Comparison of ENCODE assay signal across 1 cellular context in the genomic region with DNA sequence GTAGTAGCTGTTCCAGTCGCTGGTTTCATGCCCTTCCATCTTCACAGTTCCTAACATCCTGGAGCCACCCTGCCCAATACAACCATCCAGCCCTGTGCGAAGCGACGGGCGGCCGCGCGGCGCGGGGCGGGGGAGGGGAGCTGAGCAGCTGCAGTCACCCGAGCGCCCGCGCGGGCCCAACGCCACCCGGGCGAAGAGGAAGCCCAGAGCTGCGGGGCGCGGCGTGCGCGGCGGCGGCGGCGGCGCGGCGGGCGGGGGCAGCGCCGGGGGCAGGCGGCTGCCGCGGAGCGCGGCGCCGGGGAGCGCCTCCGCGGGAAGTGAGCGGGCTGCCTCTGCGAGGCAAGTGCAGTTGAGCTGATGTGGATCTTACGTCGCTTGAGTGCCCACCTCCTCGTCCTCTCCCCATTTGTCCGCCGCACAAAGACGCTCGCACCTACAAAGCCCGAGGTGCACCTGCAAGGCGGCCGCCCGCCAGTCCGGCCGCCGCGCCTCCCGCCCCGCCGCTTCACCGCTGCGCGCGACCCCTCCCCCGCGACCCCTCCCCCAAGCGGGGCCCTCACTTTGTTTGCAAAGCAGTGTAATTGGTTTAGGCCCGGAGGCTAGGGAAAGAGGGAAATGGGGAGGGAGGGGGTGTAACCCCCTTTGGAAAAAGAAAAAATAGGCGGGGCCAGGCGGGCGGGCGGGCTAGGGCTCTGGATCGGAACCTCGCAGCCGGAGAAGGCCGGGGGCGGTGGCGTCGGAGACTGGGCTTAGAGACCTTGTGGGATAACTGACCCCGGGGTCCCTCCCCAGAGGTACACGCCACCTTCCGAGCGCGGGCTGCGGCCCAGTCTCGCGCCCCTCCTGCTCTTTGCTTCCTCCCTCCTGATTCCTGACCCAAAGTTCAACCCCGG.
A peak's percentile ranks its signal among the peaks of the same experiment; 100 is the strongest.
TF ChIP-seq lines count a peak whose summit lies in the region.

A gene (minus strand): TSS at position 334 of the 893 bp plus-strand sequence. CDS start 277 bp downstream, at position 57.
A gene with protein sequence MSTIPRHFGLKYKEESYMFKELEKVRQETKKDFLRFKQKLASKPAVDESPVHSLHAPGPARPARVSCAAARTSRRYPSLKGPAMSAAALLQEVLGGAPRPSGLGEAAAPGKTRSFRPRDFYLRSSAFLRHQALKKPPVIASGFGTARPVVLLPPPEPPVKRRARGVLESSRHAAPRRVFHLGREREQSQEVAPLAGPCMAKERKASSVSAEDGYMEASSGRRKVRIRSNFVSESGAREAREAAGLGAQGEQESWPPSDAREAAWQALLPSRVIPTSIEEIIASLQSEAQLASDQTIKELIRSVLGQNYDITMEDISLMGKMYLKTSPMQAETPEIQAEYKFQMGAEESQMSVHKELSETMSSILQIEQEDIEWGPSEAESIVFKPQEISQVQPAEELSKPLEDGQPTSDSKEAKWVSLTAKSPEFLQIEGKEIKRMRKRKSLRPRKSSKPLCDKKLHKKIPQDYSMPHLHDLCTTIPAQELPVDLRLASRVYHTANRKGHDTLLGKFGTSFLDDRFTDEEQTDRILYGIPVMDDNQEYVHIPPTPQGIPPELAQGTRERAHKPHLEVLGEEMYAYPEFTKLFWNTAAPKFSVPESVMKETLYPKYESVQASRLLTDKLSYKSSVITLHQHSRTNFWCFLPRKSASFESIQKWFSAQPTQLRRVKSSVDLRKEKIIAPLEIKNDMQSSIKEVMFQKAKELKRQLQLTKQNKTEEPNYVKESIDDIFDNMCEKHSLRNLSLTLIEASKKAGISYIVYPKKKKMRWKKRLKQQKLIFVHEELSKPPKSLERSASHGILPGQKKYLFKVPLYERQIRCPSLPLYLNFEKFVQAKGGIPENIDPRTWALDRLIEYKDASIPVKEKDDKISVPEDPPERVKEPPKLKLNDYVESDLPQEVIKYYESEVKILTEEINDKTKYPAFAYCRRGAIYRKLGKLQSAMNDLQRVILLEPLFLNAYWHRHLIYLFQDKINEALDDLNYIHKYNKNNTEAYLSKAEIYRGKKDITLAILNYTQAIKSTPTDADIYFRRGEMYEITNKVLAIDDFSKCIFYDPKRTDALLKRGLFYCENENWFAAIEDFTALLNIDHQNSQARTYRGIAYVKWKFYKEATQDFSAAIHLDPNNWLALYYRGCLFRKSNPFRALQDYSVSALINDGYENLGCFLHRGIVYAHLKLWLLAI (N-terminal part only) (plus strand): TSS at position 714 of the 893 bp plus-strand sequence. CDS start 26,436 bp downstream, outside the sequence.

TF ChIP-seq in HepG2, 621 proteins besides CTCF, POLR2A, EP300 and RAD21 (continued from another document and continues in another):
- TF ChIP-seq, protein P1, sequence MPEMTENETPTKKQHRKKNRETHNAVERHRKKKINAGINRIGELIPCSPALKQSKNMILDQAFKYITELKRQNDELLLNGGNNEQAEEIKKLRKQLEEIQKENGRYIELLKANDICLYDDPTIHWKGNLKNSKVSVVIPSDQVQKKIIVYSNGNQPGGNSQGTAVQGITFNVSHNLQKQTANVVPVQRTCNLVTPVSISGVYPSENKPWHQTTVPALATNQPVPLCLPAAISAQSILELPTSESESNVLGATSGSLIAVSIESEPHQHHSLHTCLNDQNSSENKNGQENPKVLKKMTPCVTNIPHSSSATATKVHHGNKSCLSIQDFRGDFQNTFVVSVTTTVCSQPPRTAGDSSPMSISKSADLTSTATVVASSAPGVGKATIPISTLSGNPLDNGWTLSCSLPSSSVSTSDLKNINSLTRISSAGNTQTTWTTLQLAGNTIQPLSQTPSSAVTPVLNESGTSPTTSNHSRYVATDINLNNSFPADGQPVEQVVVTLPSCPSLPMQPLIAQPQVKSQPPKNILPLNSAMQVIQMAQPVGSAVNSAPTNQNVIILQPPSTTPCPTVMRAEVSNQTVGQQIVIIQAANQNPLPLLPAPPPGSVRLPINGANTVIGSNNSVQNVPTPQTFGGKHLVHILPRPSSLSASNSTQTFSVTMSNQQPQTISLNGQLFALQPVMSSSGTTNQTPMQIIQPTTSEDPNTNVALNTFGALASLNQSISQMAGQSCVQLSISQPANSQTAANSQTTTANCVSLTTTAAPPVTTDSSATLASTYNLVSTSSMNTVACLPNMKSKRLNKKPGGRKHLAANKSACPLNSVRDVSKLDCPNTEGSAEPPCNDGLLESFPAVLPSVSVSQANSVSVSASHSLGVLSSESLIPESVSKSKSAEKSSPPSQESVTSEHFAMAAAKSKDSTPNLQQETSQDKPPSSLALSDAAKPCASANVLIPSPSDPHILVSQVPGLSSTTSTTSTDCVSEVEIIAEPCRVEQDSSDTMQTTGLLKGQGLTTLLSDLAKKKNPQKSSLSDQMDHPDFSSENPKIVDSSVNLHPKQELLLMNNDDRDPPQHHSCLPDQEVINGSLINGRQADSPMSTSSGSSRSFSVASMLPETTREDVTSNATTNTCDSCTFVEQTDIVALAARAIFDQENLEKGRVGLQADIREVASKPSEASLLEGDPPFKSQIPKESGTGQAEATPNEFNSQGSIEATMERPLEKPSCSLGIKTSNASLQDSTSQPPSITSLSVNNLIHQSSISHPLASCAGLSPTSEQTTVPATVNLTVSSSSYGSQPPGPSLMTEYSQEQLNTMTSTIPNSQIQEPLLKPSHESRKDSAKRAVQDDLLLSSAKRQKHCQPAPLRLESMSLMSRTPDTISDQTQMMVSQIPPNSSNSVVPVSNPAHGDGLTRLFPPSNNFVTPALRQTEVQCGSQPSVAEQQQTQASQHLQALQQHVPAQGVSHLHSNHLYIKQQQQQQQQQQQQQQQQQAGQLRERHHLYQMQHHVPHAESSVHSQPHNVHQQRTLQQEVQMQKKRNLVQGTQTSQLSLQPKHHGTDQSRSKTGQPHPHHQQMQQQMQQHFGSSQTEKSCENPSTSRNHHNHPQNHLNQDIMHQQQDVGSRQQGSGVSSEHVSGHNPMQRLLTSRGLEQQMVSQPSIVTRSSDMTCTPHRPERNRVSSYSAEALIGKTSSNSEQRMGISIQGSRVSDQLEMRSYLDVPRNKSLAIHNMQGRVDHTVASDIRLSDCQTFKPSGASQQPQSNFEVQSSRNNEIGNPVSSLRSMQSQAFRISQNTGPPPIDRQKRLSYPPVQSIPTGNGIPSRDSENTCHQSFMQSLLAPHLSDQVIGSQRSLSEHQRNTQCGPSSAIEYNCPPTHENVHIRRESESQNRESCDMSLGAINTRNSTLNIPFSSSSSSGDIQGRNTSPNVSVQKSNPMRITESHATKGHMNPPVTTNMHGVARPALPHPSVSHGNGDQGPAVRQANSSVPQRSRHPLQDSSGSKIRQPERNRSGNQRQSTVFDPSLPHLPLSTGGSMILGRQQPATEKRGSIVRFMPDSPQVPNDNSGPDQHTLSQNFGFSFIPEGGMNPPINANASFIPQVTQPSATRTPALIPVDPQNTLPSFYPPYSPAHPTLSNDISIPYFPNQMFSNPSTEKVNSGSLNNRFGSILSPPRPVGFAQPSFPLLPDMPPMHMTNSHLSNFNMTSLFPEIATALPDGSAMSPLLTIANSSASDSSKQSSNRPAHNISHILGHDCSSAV (CRISPR knock-in tag; IDR thresholded peaks at IDR 0.05; ENCODE audit: borderline replicate concordance): no peak
- TF ChIP-seq, protein P2, sequence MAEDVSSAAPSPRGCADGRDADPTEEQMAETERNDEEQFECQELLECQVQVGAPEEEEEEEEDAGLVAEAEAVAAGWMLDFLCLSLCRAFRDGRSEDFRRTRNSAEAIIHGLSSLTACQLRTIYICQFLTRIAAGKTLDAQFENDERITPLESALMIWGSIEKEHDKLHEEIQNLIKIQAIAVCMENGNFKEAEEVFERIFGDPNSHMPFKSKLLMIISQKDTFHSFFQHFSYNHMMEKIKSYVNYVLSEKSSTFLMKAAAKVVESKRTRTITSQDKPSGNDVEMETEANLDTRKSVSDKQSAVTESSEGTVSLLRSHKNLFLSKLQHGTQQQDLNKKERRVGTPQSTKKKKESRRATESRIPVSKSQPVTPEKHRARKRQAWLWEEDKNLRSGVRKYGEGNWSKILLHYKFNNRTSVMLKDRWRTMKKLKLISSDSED (CRISPR knock-in tag; IDR thresholded peaks at IDR 0.05): no peak
- TF ChIP-seq, protein P3, sequence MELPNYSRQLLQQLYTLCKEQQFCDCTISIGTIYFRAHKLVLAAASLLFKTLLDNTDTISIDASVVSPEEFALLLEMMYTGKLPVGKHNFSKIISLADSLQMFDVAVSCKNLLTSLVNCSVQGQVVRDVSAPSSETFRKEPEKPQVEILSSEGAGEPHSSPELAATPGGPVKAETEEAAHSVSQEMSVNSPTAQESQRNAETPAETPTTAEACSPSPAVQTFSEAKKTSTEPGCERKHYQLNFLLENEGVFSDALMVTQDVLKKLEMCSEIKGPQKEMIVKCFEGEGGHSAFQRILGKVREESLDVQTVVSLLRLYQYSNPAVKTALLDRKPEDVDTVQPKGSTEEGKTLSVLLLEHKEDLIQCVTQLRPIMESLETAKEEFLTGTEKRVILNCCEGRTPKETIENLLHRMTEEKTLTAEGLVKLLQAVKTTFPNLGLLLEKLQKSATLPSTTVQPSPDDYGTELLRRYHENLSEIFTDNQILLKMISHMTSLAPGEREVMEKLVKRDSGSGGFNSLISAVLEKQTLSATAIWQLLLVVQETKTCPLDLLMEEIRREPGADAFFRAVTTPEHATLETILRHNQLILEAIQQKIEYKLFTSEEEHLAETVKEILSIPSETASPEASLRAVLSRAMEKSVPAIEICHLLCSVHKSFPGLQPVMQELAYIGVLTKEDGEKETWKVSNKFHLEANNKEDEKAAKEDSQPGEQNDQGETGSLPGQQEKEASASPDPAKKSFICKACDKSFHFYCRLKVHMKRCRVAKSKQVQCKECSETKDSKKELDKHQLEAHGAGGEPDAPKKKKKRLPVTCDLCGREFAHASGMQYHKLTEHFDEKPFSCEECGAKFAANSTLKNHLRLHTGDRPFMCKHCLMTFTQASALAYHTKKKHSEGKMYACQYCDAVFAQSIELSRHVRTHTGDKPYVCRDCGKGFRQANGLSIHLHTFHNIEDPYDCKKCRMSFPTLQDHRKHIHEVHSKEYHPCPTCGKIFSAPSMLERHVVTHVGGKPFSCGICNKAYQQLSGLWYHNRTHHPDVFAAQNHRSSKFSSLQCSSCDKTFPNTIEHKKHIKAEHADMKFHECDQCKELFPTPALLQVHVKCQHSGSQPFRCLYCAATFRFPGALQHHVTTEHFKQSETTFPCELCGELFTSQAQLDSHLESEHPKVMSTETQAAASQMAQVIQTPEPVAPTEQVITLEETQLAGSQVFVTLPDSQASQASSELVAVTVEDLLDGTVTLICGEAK (IDR thresholded peaks at IDR 0.05): no peak
- TF ChIP-seq, protein P3 (CRISPR knock-in tag; IDR thresholded peaks at IDR 0.05): no peak; the same call in 1 of the 2 replicates
- TF ChIP-seq KDM3A (CRISPR knock-in tag; IDR thresholded peaks at IDR 0.05; ENCODE audit: low read depth) (no peak; the same call in 1 of the 2 replicates), HIVEP1 (CRISPR knock-in tag; IDR thresholded peaks at IDR 0.05) (peak; percentile 25; the same call in 1 of the 2 replicates), NPAS2 (CRISPR knock-in tag; IDR thresholded peaks at IDR 0.05; ENCODE audit: borderline replicate concordance) (no peak), PITX1 (CRISPR knock-in tag; IDR thresholded peaks at IDR 0.05) (0 out of 2 replicates have a peak, but pooled peaks have one; percentile 11)
- TF ChIP-seq, protein P4, sequence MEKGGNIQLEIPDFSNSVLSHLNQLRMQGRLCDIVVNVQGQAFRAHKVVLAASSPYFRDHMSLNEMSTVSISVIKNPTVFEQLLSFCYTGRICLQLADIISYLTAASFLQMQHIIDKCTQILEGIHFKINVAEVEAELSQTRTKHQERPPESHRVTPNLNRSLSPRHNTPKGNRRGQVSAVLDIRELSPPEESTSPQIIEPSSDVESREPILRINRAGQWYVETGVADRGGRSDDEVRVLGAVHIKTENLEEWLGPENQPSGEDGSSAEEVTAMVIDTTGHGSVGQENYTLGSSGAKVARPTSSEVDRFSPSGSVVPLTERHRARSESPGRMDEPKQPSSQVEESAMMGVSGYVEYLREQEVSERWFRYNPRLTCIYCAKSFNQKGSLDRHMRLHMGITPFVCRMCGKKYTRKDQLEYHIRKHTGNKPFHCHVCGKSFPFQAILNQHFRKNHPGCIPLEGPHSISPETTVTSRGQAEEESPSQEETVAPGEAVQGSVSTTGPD (CRISPR knock-in tag; IDR thresholded peaks at IDR 0.05): peak; percentile 59; the same call in 1 of the 2 replicates
